8 cellular contexts compared by ENCODE assay signal in the genomic region with DNA sequence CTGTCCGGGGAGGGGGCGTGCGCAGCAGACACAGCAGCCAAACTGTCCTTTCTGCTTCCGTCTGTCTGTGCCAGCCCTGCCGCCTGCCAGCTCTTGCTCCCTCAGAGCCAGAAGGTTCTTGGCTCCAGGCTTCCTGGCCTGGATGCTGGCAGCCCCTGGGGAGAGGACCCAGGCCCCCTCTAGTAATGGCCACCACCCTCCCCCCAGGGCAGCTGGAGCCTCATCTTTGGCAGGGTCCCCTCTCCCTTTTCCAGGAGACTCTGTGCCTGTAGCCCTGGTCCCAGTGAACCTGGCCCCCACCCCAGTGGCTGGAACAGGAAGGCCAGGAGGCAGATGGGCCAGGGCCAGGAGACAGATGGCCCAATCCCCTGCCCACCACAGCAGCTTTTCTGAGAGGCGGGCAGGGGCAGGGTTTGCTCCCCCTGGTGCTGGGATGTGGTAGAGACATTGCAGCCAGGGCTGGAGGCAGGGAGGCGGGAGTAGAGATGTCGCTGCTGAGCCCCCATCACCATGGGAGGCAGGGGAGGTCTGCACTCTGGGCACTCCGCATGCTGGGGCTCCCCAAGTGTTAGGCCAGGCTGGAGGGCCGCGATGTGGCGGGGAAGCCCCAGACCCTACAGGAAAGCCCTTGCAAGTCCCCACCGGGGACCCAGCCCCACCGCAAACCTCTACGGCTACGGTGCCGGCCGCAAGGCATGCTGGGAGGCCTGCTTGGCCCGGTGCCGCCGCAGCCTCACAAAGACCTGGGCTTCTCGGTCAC. TPM values are rescaled to one million over a fixed set of nuclear protein-coding genes. Genes with fewer than 3 reads are reported as not detected.
DNase-seq lines count a peak whose midpoint lies in the region; ATAC-seq and TF ChIP-seq lines count a peak whose summit lies in the region.

No MANE protein-coding gene starts in this region.

- no peaks in the 10 kb centered on the region for H3K79me2 ChIP-seq in OCI-LY1 (ENCODE audit: insufficient read depth, low read length)

- H3K4me3 ChIP-seq in HFF-Myc (replicated peaks; ENCODE audit: low read depth, low read length) (no peak overlapping the region), OCI-LY1 (ENCODE audit: low read depth, low read length, poor library complexity, severe bottlenecking) (peak overlapping the region; percentile 49), esophagus squamous epithelium (peak overlapping the region in 3 of 4 donors; percentile 23 to 56 (median 29))

- peaks cover 6 to 17% of the 10 kb centered on the region in 2 donors for H3K4me1 Mint-ChIP-seq in natural killer cell treated with Interleukin-12 subunit alpha and Interleukin-12 subunit beta and Interleukin-15 and Interleukin-18, amount 100 ng/mL, for 72 hours (ENCODE audit: low read depth in 2 of 2)

- H3K27me3 ChIP-seq in OCI-LY1 (ENCODE audit: insufficient read depth, low read length) = no peaks in the 10 kb centered on the region
- H3K27me3 ChIP-seq in esophagus squamous epithelium = no peaks in the 10 kb centered on the region

- intact Hi-C loops in esophagus squamous epithelium (cut with DNase I) = no loop called here

- H3K9me2 ChIP-seq in OCI-LY1 (ENCODE audit: low read depth, low read length) = no peaks in the 10 kb centered on the region

- no peaks in the 10 kb centered on the region for H3F3A ChIP-seq in OCI-LY1 (ENCODE audit: insufficient read depth, low read length)

- 49% methylated on average over 4 of the region's 22 CpGs; no CpG with 5 or more reads in 1 of the 2 donors for WGBS in esophagus squamous epithelium, 2 donors

- peak overlapping the region; percentile 82 for H3K27ac ChIP-seq in OCI-LY1 (ENCODE audit: low read depth, low read length, poor library complexity, severe bottlenecking)
- peak overlapping the region; percentile 66 to 86 (median 78) for H3K27ac ChIP-seq in esophagus squamous epithelium

- H3K9ac ChIP-seq in OCI-LY1 (ENCODE audit: low read length) = peak overlapping the region; percentile 54

- H3K36me3 Mint-ChIP-seq in natural killer cell treated with Interleukin-12 subunit alpha and Interleukin-12 subunit beta and Interleukin-15 and Interleukin-18, amount 100 ng/mL, for 72 hours = peaks cover 5% of the 10 kb centered on the region

- H3K36me3 ChIP-seq in OCI-LY1 (ENCODE audit: insufficient read depth, low read length) (peaks cover 39% of the 10 kb centered on the region; the same call in 1 of the 2 replicates), esophagus squamous epithelium (peaks cover 9 to 85% (median 12%) of the 10 kb centered on the region in 3 donors)

- H3K4me1 ChIP-seq in OCI-LY1 (ENCODE audit: insufficient read depth, low read length, severe bottlenecking) = peaks cover 47% of the 10 kb centered on the region
- H3K4me1 ChIP-seq in esophagus squamous epithelium = peaks cover 13 to 46% (median 14%) of the 10 kb centered on the region in 3 donors

- peak; percentile 72 for TF ChIP-seq CTCF in HFF-Myc (IDR thresholded peaks at IDR 0.05; ENCODE audit: low read depth, low read length, missing control alignments)
- TF ChIP-seq CTCF in OCI-LY1 (IDR thresholded peaks at IDR 0.05; ENCODE audit: low read length) = peak; percentile 78
- peak in 5 of 6 experiments; percentile 63 to 78 (median 68) for TF ChIP-seq CTCF in esophagus squamous epithelium (IDR thresholded peaks at IDR 0.05)

- H3K27me3 Mint-ChIP-seq in natural killer cell treated with Interleukin-12 subunit alpha and Interleukin-12 subunit beta and Interleukin-15 and Interleukin-18, amount 100 ng/mL, for 72 hours = no peaks in the 10 kb centered on the region

- DNase-seq in AG20443 (ENCODE audit: low spot score) (peak; percentile 89), HFF-Myc (ENCODE audit: extremely low read depth, low read depth) (no peak), activated T-helper 1 cell treated with Interleukin-2 at 50 U/mL for 16 hours (ENCODE audit: low read depth) (peak; percentile 52), esophagus squamous epithelium (lab: John Stamatoyannopoulos, UW) (no peak), superior temporal gyrus (ENCODE audit: extremely low spot score) (peak; percentile 43), GF-D8 (lab: John Stamatoyannopoulos, UW) (no peak)
- DNase-seq in natural killer cell treated with Interleukin-12 subunit alpha and Interleukin-12 subunit beta and Interleukin-15 and Interleukin-18, amount 100 ng/mL, for 72 hours (ENCODE audit: low spot score) = peak; percentile 88

- peak; percentile 70 to 83 for ATAC-seq in natural killer cell treated with Interleukin-12 subunit alpha and Interleukin-12 subunit beta and Interleukin-15 and Interleukin-18, amount 100 ng/mL, for 72 hours

- no peak overlapping the region for H2AFZ ChIP-seq in OCI-LY1 (ENCODE audit: low read length)

- TF ChIP-seq POLR2A in esophagus squamous epithelium (IDR thresholded peaks at IDR 0.05) = no peak

- peak overlapping the region; percentile 67 to 81 for H3K27ac Mint-ChIP-seq in natural killer cell treated with Interleukin-12 subunit alpha and Interleukin-12 subunit beta and Interleukin-15 and Interleukin-18, amount 100 ng/mL, for 72 hours

- no peaks in the 10 kb centered on the region for H3K9me3 ChIP-seq in OCI-LY1 (ENCODE audit: low read length)
- H3K9me3 ChIP-seq in esophagus squamous epithelium = no peaks in the 10 kb centered on the region

- no peaks in the 10 kb centered on the region for H3K9me3 Mint-ChIP-seq in natural killer cell treated with Interleukin-12 subunit alpha and Interleukin-12 subunit beta and Interleukin-15 and Interleukin-18, amount 100 ng/mL, for 72 hours

- peak overlapping the region; percentile 69 for H3K4me2 ChIP-seq in OCI-LY1 (ENCODE audit: low read length)

- H4K20me1 ChIP-seq in OCI-LY1 (ENCODE audit: insufficient read depth, low read length) = no peaks in the 10 kb centered on the region

- no peak overlapping the region for H3K4me3 Mint-ChIP-seq in natural killer cell treated with Interleukin-12 subunit alpha and Interleukin-12 subunit beta and Interleukin-15 and Interleukin-18, amount 100 ng/mL, for 72 hours

RNA-seq across cellular contexts. Expression of a gene that starts 16.7 kb away (rescaled TPM):
- 10 to 100 TPM; 16.5 to 21.5 (median 16.9) TPM for total RNA-seq in esophagus squamous epithelium
- total RNA-seq in natural killer cell treated with Interleukin-12 subunit alpha and Interleukin-12 subunit beta and Interleukin-15 and Interleukin-18, amount 100 ng/mL, for 72 hours = 100 to 1,000 TPM; 270 to 289 TPM

RNA-seq across cellular contexts. Expression of a gene that starts 27.7 kb away (rescaled TPM):
- 10 to 100 TPM; 24.9 to 44.2 (median 36.9) TPM for total RNA-seq in esophagus squamous epithelium
- total RNA-seq in natural killer cell treated with Interleukin-12 subunit alpha and Interleukin-12 subunit beta and Interleukin-15 and Interleukin-18, amount 100 ng/mL, for 72 hours = 100 to 1,000 TPM in 1 of 2 donors, 10 to 100 TPM in 1; 73.8 to 101 TPM

RNA-seq across cellular contexts. Expression of a gene that starts 42.9 kb away (rescaled TPM):
- total RNA-seq in esophagus squamous epithelium = 10 to 100 TPM; 14.8 to 27.3 (median 20.4) TPM
- total RNA-seq in natural killer cell treated with Interleukin-12 subunit alpha and Interleukin-12 subunit beta and Interleukin-15 and Interleukin-18, amount 100 ng/mL, for 72 hours = 10 to 100 TPM; 30.6 to 39.8 TPM

RNA-seq across cellular contexts. Expression of a gene that starts 50.9 kb away (rescaled TPM):
- 10 to 100 TPM; 19.5 to 33.4 (median 25.5) TPM for total RNA-seq in esophagus squamous epithelium
- total RNA-seq in natural killer cell treated with Interleukin-12 subunit alpha and Interleukin-12 subunit beta and Interleukin-15 and Interleukin-18, amount 100 ng/mL, for 72 hours = 1 to 10 TPM; 1.6 to 2.1 TPM

Comparison
In these comparisons a context has a peak if more than half of its experiments do, and no peak if none do; other contexts are left out.
1. DNase-seq: peak in AG20443 (single experiment), activated T-helper 1 cell treated with Interleukin-2 at 50 U/mL for 16 hours (single experiment), natural killer cell treated with Interleukin-12 subunit alpha and Interleukin-12 subunit beta and Interleukin-15 and Interleukin-18, amount 100 ng/mL, for 72 hours (single experiment) and superior temporal gyrus (single experiment); none in HFF-Myc (single experiment), esophagus squamous epithelium (single experiment) and GF-D8 (single experiment).
2. RNA of a gene that starts 16.7 kb away (total RNA-seq): 270 to 289 TPM in natural killer cell treated with Interleukin-12 subunit alpha and Interleukin-12 subunit beta and Interleukin-15 and Interleukin-18, amount 100 ng/mL, for 72 hours; 16.5 to 21.5 TPM in esophagus squamous epithelium; every median in the first group is over 10 times any median in the second.
3. Peak in every context shown above with its lines, with median percentiles within 50 percentile points of each other: CTCF ChIP-seq.